In the genomic region with DNA sequence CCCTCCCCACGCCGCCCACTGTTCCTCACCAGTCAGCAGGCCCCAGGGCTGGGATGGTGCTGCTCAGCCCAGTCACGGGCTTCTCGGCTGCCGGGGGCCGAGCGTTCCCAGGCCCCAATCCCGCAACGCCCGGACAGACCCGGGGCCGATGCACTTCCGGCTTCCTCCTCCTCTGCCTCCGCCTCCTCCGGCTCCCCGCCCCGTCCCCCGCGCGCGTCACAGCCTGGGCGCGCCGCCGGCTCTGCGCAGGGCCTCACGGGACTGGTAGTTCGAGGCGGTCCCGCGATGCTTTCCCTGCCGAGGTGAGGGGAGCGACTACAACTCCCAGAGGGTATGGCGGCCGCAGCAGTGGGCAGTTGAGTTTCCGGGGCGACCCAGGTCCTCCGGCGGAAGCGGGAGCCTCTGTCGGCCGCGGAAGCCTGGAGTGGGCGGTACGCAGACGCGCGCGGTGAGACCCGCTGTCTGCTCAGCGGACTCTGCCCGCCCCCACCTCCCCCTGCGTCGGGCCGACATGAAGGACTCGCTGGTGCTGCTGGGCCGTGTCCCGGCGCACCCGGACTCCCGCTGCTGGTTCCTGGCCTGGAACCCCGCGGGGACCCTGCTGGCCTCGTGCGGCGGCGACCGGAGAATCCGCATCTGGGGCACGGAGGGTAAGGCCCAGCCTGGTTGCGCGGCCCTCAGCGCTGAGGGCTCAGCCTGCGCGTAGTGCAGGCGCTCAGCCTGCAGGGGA, we compare ENCODE assay signal across 8 cellular contexts. TPM values are rescaled to one million over a fixed set of nuclear protein-coding genes. Genes with fewer than 3 reads are reported as not detected.
DNase-seq lines count a peak whose midpoint lies in the region; ATAC-seq and TF ChIP-seq lines count a peak whose summit lies in the region.

A gene (plus strand): TSS at position 386 of the 730 bp plus-strand sequence. CDS start 126 bp downstream, at position 512.
A gene with protein sequence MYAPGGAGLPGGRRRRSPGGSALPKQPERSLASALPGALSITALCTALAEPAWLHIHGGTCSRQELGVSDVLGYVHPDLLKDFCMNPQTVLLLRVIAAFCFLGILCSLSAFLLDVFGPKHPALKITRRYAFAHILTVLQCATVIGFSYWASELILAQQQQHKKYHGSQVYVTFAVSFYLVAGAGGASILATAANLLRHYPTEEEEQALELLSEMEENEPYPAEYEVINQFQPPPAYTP (minus strand): TSS at position 158 of the 730 bp plus-strand sequence. CDS start 616 bp downstream, outside the sequence.

- intact Hi-C loops in right lobe of liver (cut with DNase I): no loop called here

- TF ChIP-seq CTCF in right lobe of liver (IDR thresholded peaks at IDR 0.05): peak in 2 of 4 donors; percentile 9 to 37

- ATAC-seq in CD4-positive, CD25-positive, alpha-beta regulatory T cell (ENCODE audit: low read depth in 2 of 2): peak; percentile 96 to 98
- peak; percentile 91 for ATAC-seq in GM19397 (IDR thresholded peaks at IDR 0.05; ENCODE audit: unreplicated experiment)
- peak; percentile 89 for ATAC-seq in HG03571 (IDR thresholded peaks at IDR 0.05; ENCODE audit: unreplicated experiment)
- peak; percentile 93 to 98 (median 95) for ATAC-seq in right lobe of liver

- DNase-seq in CD4-positive, CD25-positive, alpha-beta regulatory T cell: peak; percentile 97 to 99 (median 98)
- DNase-seq in NCI-H82 (lab: John Stamatoyannopoulos, UW) (peak; percentile 99), dermis microvascular lymphatic vessel endothelial cell (ENCODE audit: low read depth in 2 of 2) (peak; percentile 93 to 99), right lobe of liver (peak; percentile 99 to 100 (median 99))
- peak; percentile 98 to 99 for DNase-seq in activated CD4-positive, alpha-beta T cell treated with anti-CD3 and anti-CD28 coated beads, Interleukin-2, amount 50 U/mL, for 48 hours
- DNase-seq in stimulated activated CD4-positive, alpha-beta T cell treated with anti-CD3 and anti-CD28 coated beads, Interleukin-4, amount 100 ng/mL, for 4 hours: peak; percentile 96 to 99

- H3K27ac Mint-ChIP-seq in CD4-positive, CD25-positive, alpha-beta regulatory T cell: peak within 1 kb of the TSS; percentile 57 to 94 (median 90)

- H3K9me3 Mint-ChIP-seq in CD4-positive, CD25-positive, alpha-beta regulatory T cell: no peaks in the 10 kb centered on the region

- TF ChIP-seq POLR2A in right lobe of liver (IDR thresholded peaks at IDR 0.05): peak; percentile 90

- peaks cover 48% of the 10 kb centered on the region for H3K4me1 ChIP-seq in CD4-positive, CD25-positive, alpha-beta regulatory T cell (ENCODE audit: control insufficient read depth, insufficient read depth, low read length, poor library complexity, severe bottlenecking)
- H3K4me1 ChIP-seq in right lobe of liver: peaks cover 0 to 39% (median 20%) of the 10 kb centered on the region in 4 donors

- peak within 1 kb of the TSS; percentile 97 for H3K4me3 ChIP-seq in CD4-positive, CD25-positive, alpha-beta regulatory T cell (ENCODE audit: low read depth, low read length)
- peak within 1 kb of the TSS; percentile 95 to 98 (median 97) for H3K4me3 ChIP-seq in right lobe of liver

- H3K27me3 Mint-ChIP-seq in CD4-positive, CD25-positive, alpha-beta regulatory T cell: peaks cover 1% of the 10 kb centered on the region

- peaks cover 10 to 53% (median 33%) of the 10 kb centered on the region in 4 donors for H3K4me1 Mint-ChIP-seq in CD4-positive, CD25-positive, alpha-beta regulatory T cell

- H3K36me3 ChIP-seq in CD4-positive, CD25-positive, alpha-beta regulatory T cell (ENCODE audit: control insufficient read depth, insufficient read depth, low read length): peaks cover 33% of the 10 kb centered on the region
- H3K36me3 ChIP-seq in right lobe of liver: peaks cover 0 to 29% (median 11%) of the 10 kb centered on the region in 4 donors

- no peaks in the 10 kb centered on the region for H3K9me3 ChIP-seq in CD4-positive, CD25-positive, alpha-beta regulatory T cell (ENCODE audit: control insufficient read depth in 2 of 2, low read length in 2 of 2)
- H3K9me3 ChIP-seq in right lobe of liver: no peaks in the 10 kb centered on the region

- H3K27ac ChIP-seq in CD4-positive, CD25-positive, alpha-beta regulatory T cell (ENCODE audit: insufficient read depth, low read length, poor library complexity, severe bottlenecking): peak within 1 kb of the TSS; percentile 88
- H3K27ac ChIP-seq in right lobe of liver: peak within 1 kb of the TSS; percentile 70 to 86 (median 84)

- WGBS in right lobe of liver (ENCODE audit: insufficient coverage, low coverage, low lambda C conversion rate, missing lambda C conversion rate): 0% methylated on average over 7 of the region's 76 CpGs

- peaks cover 15% of the 10 kb centered on the region for H3K36me3 Mint-ChIP-seq in CD4-positive, CD25-positive, alpha-beta regulatory T cell

- peak within 1 kb of the TSS; percentile 91 to 96 (median 94) for H3K4me3 Mint-ChIP-seq in CD4-positive, CD25-positive, alpha-beta regulatory T cell

- no peaks in the 10 kb centered on the region for H3K27me3 ChIP-seq in CD4-positive, CD25-positive, alpha-beta regulatory T cell (ENCODE audit: control insufficient read depth, insufficient read depth, low read length)
- H3K27me3 ChIP-seq in right lobe of liver: no peaks in the 10 kb centered on the region

RNA-seq across cellular contexts. Expression of the first gene that starts in this region (rescaled TPM):
- 60.3 TPM for total RNA-seq in CD4-positive, CD25-positive, alpha-beta regulatory T cell
- 100 to 1,000 TPM in 1 of 4 donors, 10 to 100 TPM in 3; 83.0 to 102 (median 94.7) TPM for polyA plus RNA-seq in CD4-positive, CD25-positive, alpha-beta regulatory T cell
- total RNA-seq in dermis microvascular lymphatic vessel endothelial cell: 84.2 and 100 TPM in 2 replicates
- total RNA-seq in right lobe of liver: 10 to 100 TPM; 39.8 to 80.3 (median 45.0) TPM

RNA-seq across cellular contexts. Expression of the second gene that starts in this region (rescaled TPM):
- 54.3 TPM for total RNA-seq in CD4-positive, CD25-positive, alpha-beta regulatory T cell
- 10 to 100 TPM; 27.6 to 40.4 (median 37.4) TPM for polyA plus RNA-seq in CD4-positive, CD25-positive, alpha-beta regulatory T cell
- total RNA-seq in dermis microvascular lymphatic vessel endothelial cell (17.8 and 25.8 TPM in 2 replicates), right lobe of liver (10 to 100 TPM; 28.3 to 42.6 (median 32.8) TPM)

Comparison
In these comparisons a context has a peak if more than half of its experiments do, and no peak if none do; other contexts are left out.
1. Peak in every context shown above with its lines: DNase-seq, ATAC-seq, H3K4me3 ChIP-seq and H3K27ac ChIP-seq.